ENCODE assay signal across 8 cellular contexts in the genomic region with DNA sequence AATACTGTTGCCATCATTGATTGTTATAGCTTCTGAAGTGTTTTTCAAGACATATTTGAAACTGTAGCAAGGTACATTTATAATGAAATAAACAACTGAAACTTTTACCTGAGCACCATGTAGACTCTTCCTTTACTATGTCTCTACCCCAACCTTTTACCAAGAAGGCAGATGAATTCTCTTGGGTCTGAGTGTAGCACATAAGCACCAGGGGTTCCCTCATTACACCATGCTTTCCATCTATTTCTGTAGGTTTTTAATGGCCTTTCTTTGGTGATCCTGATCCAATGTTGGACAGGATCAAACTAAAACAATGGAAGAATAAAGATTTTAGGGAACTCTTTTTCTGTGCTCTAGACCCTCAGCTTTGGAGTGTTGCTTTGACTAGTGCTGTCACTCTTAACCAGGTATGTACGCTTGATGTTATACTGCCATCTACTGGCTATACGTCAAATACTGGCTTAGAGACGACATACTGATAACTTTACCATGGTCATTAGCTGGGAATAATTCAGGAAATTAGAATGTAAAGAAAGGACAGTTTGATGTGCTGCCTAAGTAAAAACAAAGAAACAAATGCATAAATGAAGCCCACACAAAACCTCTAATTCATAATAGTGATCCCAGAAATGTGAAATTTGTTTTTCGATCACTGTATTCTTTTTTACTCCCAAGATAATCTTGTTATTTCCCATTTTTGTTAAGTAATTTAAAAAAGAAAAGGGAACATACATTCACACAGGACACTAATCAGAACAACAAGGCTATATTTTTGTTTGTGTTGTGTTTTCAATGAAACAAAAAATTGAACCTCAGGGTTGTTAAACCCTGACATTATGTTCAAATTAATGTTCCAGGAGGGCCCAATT. TPM values are rescaled to one million over a fixed set of nuclear protein-coding genes. Genes with fewer than 3 reads are reported as not detected.
DNase-seq lines count a peak whose midpoint lies in the region; ATAC-seq, FAIRE-seq and TF ChIP-seq lines count a peak whose summit lies in the region.

No MANE protein-coding gene starts in this region.

- TF ChIP-seq CTCF in GM12878 (IDR thresholded peaks at IDR 0.05 in 2 of 3, conservative IDR thresholded peaks at IDR 0.05 in 1 of 3; ENCODE audit: control insufficient read depth in 2 of 3, extremely low read depth in 1 of 3, insufficient read depth in 1 of 3, low read depth in 3 of 3, low read length in 3 of 3): peak; percentile 77 to 87 (median 78)

- H3K27me3 ChIP-seq in GM12878 (replicated peaks in 1 of 2; ENCODE audit: control insufficient read depth in 2 of 2, insufficient read depth in 2 of 2, low read length in 1 of 2) (no peaks in the 10 kb centered on the region), small intestine (ENCODE audit: control insufficient read depth in 2 of 2, insufficient read depth in 2 of 2, low read length in 2 of 2) (no peaks in the 10 kb centered on the region)

- no peaks in the 10 kb centered on the region for H3K79me2 ChIP-seq in GM12878 (ENCODE audit: control insufficient read depth, insufficient read depth, low read length)

- no TSS peak for BruUV-seq in GM12878 (replicated peaks; lab: Mats Ljungman, UMichigan)

- H3K4me1 ChIP-seq in GM12878 (ENCODE audit: control insufficient read depth, insufficient read depth, low read length): no peaks in the 10 kb centered on the region
- H3K4me1 ChIP-seq in small intestine (ENCODE audit: control insufficient read depth in 2 of 2, insufficient read depth in 1 of 2, low read depth in 1 of 2, low read length in 1 of 2): no peaks in the 10 kb centered on the region

- in situ Hi-C loops in GM12878 (cut with MboI): loop anchor here (5.0 to 25.0 kb wide), 4 partner anchors 224 to 1184 kb away; no protein-coding TSS in a partner anchor

- H2AFZ ChIP-seq in GM12878 (ENCODE audit: control insufficient read depth, low read depth, low read length): no peak overlapping the region

- peak; percentile 70 for DNase-seq in DMS79 treated with DMSO at 0.1 percent for 48 hours (lab: John Stamatoyannopoulos, UW)
- DNase-seq in NCI-H446 (lab: John Stamatoyannopoulos, UW): peak; percentile 79 to 87
- DNase-seq in GM12878 (ENCODE audit: low read depth, low spot score): peak; percentile 44
- DNase-seq in iPS DF 19.7 (ENCODE audit: low read depth, low spot score): peak; percentile 40
- DNase-seq in small intestine: peak; percentile 72
- no peak for DNase-seq in stimulated activated CD4-positive, alpha-beta T cell treated with anti-CD3 and anti-CD28 coated beads, Interleukin-2, amount 100 ng/mL, for 24 hours

- SMC1A ChIA-PET in GM12878 (lab: Charles Lee; ENCODE audit: uncharacterized antibody, unreplicated experiment): interaction anchor here (0.6 to 4.8 kb wide), 35 partner anchors 8 to 1192 kb away, joined by 3 to 37 read pairs (median 4); a partner anchor contains a TSS

- ATAC-seq in GM19438 (IDR thresholded peaks at IDR 0.05; ENCODE audit: low read depth, unreplicated experiment) (peak; percentile 96), HG03432 (IDR thresholded peaks at IDR 0.05; ENCODE audit: unreplicated experiment) (peak; percentile 94), GM12878 (peak; percentile 99)

- no peaks in the 10 kb centered on the region for H4K20me1 ChIP-seq in GM12878 (ENCODE audit: control insufficient read depth, insufficient read depth)

- TF ChIP-seq EP300 in GM12878 (IDR thresholded peaks at IDR 0.05; ENCODE audit: borderline replicate concordance in 1 of 2, control insufficient read depth in 1 of 2, low read depth in 2 of 2, low read length in 2 of 2): no peak

- H3K4me2 ChIP-seq in GM12878 (ENCODE audit: control insufficient read depth, insufficient read depth): no peak overlapping the region

- TF ChIP-seq POLR2A in GM12878 (IDR thresholded peaks at IDR 0.05; ENCODE audit: low read depth, low read length): no peak

- intact Hi-C loops in GM12878 (cut with micrococcal nuclease; ENCODE audit: unreplicated experiment): loop anchor here (1.0 to 5.0 kb wide), 6 partner anchors 154 to 1184 kb away; no protein-coding TSS in a partner anchor

- H3K9ac ChIP-seq in GM12878 (ENCODE audit: control insufficient read depth, insufficient read depth, low read length): no peak overlapping the region

- H3K27ac ChIP-seq in GM12878 (ENCODE audit: control insufficient read depth, insufficient read depth) (no peak overlapping the region), small intestine (ENCODE audit: low read depth in 1 of 2, low read length in 1 of 2) (no peak overlapping the region)

- H3K4me3 ChIP-seq in GM12878 (no peak overlapping the region), small intestine (ENCODE audit: low read depth in 1 of 2, low read length in 2 of 2) (no peak overlapping the region)

- RAD21 ChIA-PET in GM12878 (lab: Charles Lee; ENCODE audit: unreplicated experiment): interaction anchor here (0.6 to 4.1 kb wide), 26 partner anchors 9 to 1186 kb away, joined by 3 to 29 read pairs (median 4); a partner anchor contains a TSS

- 24% methylated on average over 4 of the region's 4 CpGs for WGBS in GM12878 (ENCODE audit: insufficient coverage, insufficient replicate concordance, low lambda C conversion rate, missing lambda C conversion rate)
- 22 to 24% (median 24%) methylated on average over 4 of the region's 4 CpGs for WGBS in small intestine, 3 donors

- CTCF ChIA-PET in GM12878 (lab: Yijun Ruan, JAX): interaction anchor here (0.6 to 5.2 kb wide), 52 partner anchors 8 to 1646 kb away, joined by 3 to 57 read pairs (median 5); a partner anchor contains a TSS

- peak; percentile 99 for FAIRE-seq in GM12878 (lab: Jason Lieb, UNC)
- peak; percentile 73 for FAIRE-seq in small intestine (lab: Jason Lieb, UNC)

- POLR2A ChIA-PET in GM12878 (lab: Charles Lee): no interaction called here

- H3K36me3 ChIP-seq in GM12878 (ENCODE audit: control insufficient read depth in 2 of 2, insufficient read depth in 2 of 2, low read length in 1 of 2): no peaks in the 10 kb centered on the region
- no peaks in the 10 kb centered on the region for H3K36me3 ChIP-seq in small intestine (ENCODE audit: control insufficient read depth in 2 of 2, insufficient read depth in 2 of 2, low read length in 2 of 2)

- H3K9me3 ChIP-seq in GM12878 (replicated peaks; ENCODE audit: control insufficient read depth, insufficient read depth, low read length): no peaks in the 10 kb centered on the region
- H3K9me3 ChIP-seq in small intestine (ENCODE audit: control insufficient read depth, low read depth): no peaks in the 10 kb centered on the region

- TF ChIP-seq RAD21 in GM12878 (IDR thresholded peaks at IDR 0.05; ENCODE audit: insufficient read depth, low read depth, low read length): peak; percentile 97

RNA-seq across cellular contexts. Expression of a gene that starts 30.7 kb away (rescaled TPM):
- total RNA-seq in GM12878 (2013; cell fraction: nucleolus; rRNA removed): not detected in 2 replicates
- total RNA-seq in GM12878 (2014; rRNA removed) (not detected in 2 replicates), GM12878 (2014; rRNA removed; fragmentation: Illumina TruSeq; extraction: Trizol) (not detected in 2 replicates), GM12878 (2021) (not detected in 2 replicates)
- polyA plus RNA-seq in GM12878 (2011; ENCODE audit: low read depth): not detected
- polyA plus RNA-seq in GM12878 (2011; rRNA removed) (not detected in 2 replicates), GM12878 (2014; fragmentation: Illumina TruSeq; extraction: Trizol) (not detected in 2 replicates), GM12878 (2014; fragmentation: Nextera tagmentation; extraction: Ambion mirVana) (under 1 TPM in 1 of 2 experiments, not detected in 1; 0.09 TPM), GM12878 (2014; rRNA removed) (not detected in 2 replicates), GM12878 (2016; fragmentation: Nextera tagmentation; extraction: Ambion mirVana) (under 1 TPM; 0.06 to 0.11 TPM), small intestine (not detected)
- polyA plus RNA-seq in GM12878 (2011; cell fraction: cytosol; rRNA removed): not detected in 2 replicates
- not detected in 2 replicates for polyA plus RNA-seq in GM12878 (2011; cell fraction: nucleus; rRNA removed)
- not detected in 2 replicates for polyA plus RNA-seq in GM12878 (2012)
- not detected in 2 replicates for polyA minus RNA-seq in GM12878 (2011; rRNA and poly(A)+ RNA removed)
- not detected in 2 replicates for polyA minus RNA-seq in GM12878 (2011; cell fraction: cytosol; rRNA and poly(A)+ RNA removed)
- polyA minus RNA-seq in GM12878 (2011; cell fraction: nucleus; rRNA and poly(A)+ RNA removed): not detected in 2 replicates

RNA-seq across cellular contexts. Expression of a gene that starts 33.2 kb away (rescaled TPM):
- 0.69 TPM in 1 of 2 replicates, not detected in the other for total RNA-seq in GM12878 (2013; cell fraction: nucleolus; rRNA removed)
- total RNA-seq in GM12878 (2014; rRNA removed) (not detected in 2 replicates), GM12878 (2014; rRNA removed; fragmentation: Illumina TruSeq; extraction: Trizol) (0.18 TPM in 1 of 2 replicates, not detected in the other), GM12878 (2021) (not detected in 2 replicates)
- polyA plus RNA-seq in GM12878 (2011; ENCODE audit: low read depth): not detected
- polyA plus RNA-seq in GM12878 (2011; rRNA removed) (not detected in 2 replicates), GM12878 (2014; fragmentation: Illumina TruSeq; extraction: Trizol) (not detected in 2 replicates), GM12878 (2014; fragmentation: Nextera tagmentation; extraction: Ambion mirVana) (not detected), GM12878 (2014; rRNA removed) (not detected in 2 replicates), GM12878 (2016; fragmentation: Nextera tagmentation; extraction: Ambion mirVana) (not detected), small intestine (not detected)
- polyA plus RNA-seq in GM12878 (2011; cell fraction: cytosol; rRNA removed): 0.15 TPM in 1 of 2 replicates, not detected in the other
- polyA plus RNA-seq in GM12878 (2011; cell fraction: nucleus; rRNA removed): 0.19 TPM in 1 of 2 replicates, not detected in the other
- not detected in 2 replicates for polyA plus RNA-seq in GM12878 (2012)
- not detected in 2 replicates for polyA minus RNA-seq in GM12878 (2011; rRNA and poly(A)+ RNA removed)
- not detected in 2 replicates for polyA minus RNA-seq in GM12878 (2011; cell fraction: cytosol; rRNA and poly(A)+ RNA removed)
- not detected in 2 replicates for polyA minus RNA-seq in GM12878 (2011; cell fraction: nucleus; rRNA and poly(A)+ RNA removed)

RNA-seq across cellular contexts. Expression of a gene that starts 55.5 kb away (rescaled TPM):
- total RNA-seq in GM12878 (2013; cell fraction: nucleolus; rRNA removed): not detected in 2 replicates
- total RNA-seq in GM12878 (2014; rRNA removed): not detected in 2 replicates
- total RNA-seq in GM12878 (2014; rRNA removed; fragmentation: Illumina TruSeq; extraction: Trizol): not detected in 2 replicates
- not detected in 2 replicates for total RNA-seq in GM12878 (2021)
- not detected for polyA plus RNA-seq in GM12878 (2011; ENCODE audit: low read depth)
- not detected in 2 replicates for polyA plus RNA-seq in GM12878 (2011; rRNA removed)
- not detected in 2 replicates for polyA plus RNA-seq in GM12878 (2011; cell fraction: cytosol; rRNA removed)
- polyA plus RNA-seq in GM12878 (2011; cell fraction: nucleus; rRNA removed): not detected in 2 replicates
- not detected in 2 replicates for polyA plus RNA-seq in GM12878 (2012)
- polyA plus RNA-seq in GM12878 (2014; fragmentation: Illumina TruSeq; extraction: Trizol): not detected in 2 replicates
- polyA plus RNA-seq in GM12878 (2014; fragmentation: Nextera tagmentation; extraction: Ambion mirVana): not detected
- polyA plus RNA-seq in GM12878 (2014; rRNA removed): not detected in 2 replicates
- polyA plus RNA-seq in GM12878 (2016; fragmentation: Nextera tagmentation; extraction: Ambion mirVana): not detected
- not detected in 2 replicates for polyA minus RNA-seq in GM12878 (2011; rRNA and poly(A)+ RNA removed)
- polyA minus RNA-seq in GM12878 (2011; cell fraction: cytosol; rRNA and poly(A)+ RNA removed): not detected in 2 replicates
- not detected in 2 replicates for polyA minus RNA-seq in GM12878 (2011; cell fraction: nucleus; rRNA and poly(A)+ RNA removed)
- not detected for polyA plus RNA-seq in small intestine

Comparison
In these comparisons a context has a peak if more than half of its experiments do, and no peak if none do; other contexts are left out.
1. DNase-seq: peak in DMS79 treated with DMSO at 0.1 percent for 48 hours (single experiment), NCI-H446 (2 of 2), GM12878 (single experiment), iPS DF 19.7 (single experiment) and small intestine (single experiment); none in stimulated activated CD4-positive, alpha-beta T cell treated with anti-CD3 and anti-CD28 coated beads, Interleukin-2, amount 100 ng/mL, for 24 hours (0 of 2).
2. Peak in every context shown above with its lines, with median percentiles within 50 percentile points of each other: ATAC-seq.